In the genomic region with DNA sequence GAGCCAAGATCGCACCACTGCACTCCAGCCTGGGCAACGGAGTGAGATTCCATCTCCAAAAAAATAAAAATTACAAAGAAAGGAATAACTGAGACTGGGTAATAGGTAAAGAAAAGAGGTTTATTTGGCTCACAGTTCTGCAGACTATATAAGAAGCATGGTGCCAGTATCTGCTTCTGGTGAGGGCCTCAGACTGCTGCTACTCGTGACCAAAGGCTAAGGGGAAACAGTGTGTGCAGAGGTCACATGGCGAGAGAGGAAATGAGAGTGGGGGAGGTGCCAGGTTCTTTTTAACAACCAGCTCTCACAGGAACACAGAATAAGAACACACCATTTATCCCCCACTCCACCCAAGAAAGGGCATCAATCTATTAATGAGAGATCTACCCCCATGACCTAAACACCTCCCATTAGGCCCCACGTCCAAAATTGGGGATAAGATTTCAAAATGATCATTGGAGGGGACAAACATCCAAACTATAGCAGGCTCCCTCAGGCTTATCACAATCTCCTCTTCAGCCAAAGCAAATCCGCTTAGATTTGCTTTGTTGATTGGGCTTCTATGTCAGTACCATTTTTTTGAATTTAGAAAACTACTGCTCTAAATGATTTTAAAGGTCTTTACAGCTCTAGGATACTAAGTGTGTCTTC, we compare ENCODE assay signal across 1 cellular context.
A peak's percentile ranks its signal among the peaks of the same experiment; 100 is the strongest.
TF ChIP-seq lines count a peak whose summit lies in the region.

No MANE protein-coding gene starts in this region.

TF ChIP-seq in K562, 482 proteins besides CTCF, POLR2A, EP300 and RAD21 (continued from another document and continues in another):
- TF ChIP-seq, protein P1, sequence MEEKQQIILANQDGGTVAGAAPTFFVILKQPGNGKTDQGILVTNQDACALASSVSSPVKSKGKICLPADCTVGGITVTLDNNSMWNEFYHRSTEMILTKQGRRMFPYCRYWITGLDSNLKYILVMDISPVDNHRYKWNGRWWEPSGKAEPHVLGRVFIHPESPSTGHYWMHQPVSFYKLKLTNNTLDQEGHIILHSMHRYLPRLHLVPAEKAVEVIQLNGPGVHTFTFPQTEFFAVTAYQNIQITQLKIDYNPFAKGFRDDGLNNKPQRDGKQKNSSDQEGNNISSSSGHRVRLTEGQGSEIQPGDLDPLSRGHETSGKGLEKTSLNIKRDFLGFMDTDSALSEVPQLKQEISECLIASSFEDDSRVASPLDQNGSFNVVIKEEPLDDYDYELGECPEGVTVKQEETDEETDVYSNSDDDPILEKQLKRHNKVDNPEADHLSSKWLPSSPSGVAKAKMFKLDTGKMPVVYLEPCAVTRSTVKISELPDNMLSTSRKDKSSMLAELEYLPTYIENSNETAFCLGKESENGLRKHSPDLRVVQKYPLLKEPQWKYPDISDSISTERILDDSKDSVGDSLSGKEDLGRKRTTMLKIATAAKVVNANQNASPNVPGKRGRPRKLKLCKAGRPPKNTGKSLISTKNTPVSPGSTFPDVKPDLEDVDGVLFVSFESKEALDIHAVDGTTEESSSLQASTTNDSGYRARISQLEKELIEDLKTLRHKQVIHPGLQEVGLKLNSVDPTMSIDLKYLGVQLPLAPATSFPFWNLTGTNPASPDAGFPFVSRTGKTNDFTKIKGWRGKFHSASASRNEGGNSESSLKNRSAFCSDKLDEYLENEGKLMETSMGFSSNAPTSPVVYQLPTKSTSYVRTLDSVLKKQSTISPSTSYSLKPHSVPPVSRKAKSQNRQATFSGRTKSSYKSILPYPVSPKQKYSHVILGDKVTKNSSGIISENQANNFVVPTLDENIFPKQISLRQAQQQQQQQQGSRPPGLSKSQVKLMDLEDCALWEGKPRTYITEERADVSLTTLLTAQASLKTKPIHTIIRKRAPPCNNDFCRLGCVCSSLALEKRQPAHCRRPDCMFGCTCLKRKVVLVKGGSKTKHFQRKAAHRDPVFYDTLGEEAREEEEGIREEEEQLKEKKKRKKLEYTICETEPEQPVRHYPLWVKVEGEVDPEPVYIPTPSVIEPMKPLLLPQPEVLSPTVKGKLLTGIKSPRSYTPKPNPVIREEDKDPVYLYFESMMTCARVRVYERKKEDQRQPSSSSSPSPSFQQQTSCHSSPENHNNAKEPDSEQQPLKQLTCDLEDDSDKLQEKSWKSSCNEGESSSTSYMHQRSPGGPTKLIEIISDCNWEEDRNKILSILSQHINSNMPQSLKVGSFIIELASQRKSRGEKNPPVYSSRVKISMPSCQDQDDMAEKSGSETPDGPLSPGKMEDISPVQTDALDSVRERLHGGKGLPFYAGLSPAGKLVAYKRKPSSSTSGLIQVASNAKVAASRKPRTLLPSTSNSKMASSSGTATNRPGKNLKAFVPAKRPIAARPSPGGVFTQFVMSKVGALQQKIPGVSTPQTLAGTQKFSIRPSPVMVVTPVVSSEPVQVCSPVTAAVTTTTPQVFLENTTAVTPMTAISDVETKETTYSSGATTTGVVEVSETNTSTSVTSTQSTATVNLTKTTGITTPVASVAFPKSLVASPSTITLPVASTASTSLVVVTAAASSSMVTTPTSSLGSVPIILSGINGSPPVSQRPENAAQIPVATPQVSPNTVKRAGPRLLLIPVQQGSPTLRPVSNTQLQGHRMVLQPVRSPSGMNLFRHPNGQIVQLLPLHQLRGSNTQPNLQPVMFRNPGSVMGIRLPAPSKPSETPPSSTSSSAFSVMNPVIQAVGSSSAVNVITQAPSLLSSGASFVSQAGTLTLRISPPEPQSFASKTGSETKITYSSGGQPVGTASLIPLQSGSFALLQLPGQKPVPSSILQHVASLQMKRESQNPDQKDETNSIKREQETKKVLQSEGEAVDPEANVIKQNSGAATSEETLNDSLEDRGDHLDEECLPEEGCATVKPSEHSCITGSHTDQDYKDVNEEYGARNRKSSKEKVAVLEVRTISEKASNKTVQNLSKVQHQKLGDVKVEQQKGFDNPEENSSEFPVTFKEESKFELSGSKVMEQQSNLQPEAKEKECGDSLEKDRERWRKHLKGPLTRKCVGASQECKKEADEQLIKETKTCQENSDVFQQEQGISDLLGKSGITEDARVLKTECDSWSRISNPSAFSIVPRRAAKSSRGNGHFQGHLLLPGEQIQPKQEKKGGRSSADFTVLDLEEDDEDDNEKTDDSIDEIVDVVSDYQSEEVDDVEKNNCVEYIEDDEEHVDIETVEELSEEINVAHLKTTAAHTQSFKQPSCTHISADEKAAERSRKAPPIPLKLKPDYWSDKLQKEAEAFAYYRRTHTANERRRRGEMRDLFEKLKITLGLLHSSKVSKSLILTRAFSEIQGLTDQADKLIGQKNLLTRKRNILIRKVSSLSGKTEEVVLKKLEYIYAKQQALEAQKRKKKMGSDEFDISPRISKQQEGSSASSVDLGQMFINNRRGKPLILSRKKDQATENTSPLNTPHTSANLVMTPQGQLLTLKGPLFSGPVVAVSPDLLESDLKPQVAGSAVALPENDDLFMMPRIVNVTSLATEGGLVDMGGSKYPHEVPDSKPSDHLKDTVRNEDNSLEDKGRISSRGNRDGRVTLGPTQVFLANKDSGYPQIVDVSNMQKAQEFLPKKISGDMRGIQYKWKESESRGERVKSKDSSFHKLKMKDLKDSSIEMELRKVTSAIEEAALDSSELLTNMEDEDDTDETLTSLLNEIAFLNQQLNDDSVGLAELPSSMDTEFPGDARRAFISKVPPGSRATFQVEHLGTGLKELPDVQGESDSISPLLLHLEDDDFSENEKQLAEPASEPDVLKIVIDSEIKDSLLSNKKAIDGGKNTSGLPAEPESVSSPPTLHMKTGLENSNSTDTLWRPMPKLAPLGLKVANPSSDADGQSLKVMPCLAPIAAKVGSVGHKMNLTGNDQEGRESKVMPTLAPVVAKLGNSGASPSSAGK (IDR thresholded peaks at IDR 0.05): peak; percentile 56
- TF ChIP-seq EGR1 (conservative IDR thresholded peaks at IDR 0.05): no peak
- TF ChIP-seq, protein P2, sequence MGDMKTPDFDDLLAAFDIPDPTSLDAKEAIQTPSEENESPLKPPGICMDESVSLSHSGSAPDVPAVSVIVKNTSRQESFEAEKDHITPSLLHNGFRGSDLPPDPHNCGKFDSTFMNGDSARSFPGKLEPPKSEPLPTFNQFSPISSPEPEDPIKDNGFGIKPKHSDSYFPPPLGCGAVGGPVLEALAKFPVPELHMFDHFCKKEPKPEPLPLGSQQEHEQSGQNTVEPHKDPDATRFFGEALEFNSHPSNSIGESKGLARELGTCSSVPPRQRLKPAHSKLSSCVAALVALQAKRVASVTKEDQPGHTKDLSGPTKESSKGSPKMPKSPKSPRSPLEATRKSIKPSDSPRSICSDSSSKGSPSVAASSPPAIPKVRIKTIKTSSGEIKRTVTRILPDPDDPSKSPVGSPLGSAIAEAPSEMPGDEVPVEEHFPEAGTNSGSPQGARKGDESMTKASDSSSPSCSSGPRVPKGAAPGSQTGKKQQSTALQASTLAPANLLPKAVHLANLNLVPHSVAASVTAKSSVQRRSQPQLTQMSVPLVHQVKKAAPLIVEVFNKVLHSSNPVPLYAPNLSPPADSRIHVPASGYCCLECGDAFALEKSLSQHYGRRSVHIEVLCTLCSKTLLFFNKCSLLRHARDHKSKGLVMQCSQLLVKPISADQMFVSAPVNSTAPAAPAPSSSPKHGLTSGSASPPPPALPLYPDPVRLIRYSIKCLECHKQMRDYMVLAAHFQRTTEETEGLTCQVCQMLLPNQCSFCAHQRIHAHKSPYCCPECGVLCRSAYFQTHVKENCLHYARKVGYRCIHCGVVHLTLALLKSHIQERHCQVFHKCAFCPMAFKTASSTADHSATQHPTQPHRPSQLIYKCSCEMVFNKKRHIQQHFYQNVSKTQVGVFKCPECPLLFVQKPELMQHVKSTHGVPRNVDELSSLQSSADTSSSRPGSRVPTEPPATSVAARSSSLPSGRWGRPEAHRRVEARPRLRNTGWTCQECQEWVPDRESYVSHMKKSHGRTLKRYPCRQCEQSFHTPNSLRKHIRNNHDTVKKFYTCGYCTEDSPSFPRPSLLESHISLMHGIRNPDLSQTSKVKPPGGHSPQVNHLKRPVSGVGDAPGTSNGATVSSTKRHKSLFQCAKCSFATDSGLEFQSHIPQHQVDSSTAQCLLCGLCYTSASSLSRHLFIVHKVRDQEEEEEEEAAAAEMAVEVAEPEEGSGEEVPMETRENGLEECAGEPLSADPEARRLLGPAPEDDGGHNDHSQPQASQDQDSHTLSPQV (IDR thresholded peaks at IDR 0.05): peak; percentile 87
- TF ChIP-seq, protein P3, sequence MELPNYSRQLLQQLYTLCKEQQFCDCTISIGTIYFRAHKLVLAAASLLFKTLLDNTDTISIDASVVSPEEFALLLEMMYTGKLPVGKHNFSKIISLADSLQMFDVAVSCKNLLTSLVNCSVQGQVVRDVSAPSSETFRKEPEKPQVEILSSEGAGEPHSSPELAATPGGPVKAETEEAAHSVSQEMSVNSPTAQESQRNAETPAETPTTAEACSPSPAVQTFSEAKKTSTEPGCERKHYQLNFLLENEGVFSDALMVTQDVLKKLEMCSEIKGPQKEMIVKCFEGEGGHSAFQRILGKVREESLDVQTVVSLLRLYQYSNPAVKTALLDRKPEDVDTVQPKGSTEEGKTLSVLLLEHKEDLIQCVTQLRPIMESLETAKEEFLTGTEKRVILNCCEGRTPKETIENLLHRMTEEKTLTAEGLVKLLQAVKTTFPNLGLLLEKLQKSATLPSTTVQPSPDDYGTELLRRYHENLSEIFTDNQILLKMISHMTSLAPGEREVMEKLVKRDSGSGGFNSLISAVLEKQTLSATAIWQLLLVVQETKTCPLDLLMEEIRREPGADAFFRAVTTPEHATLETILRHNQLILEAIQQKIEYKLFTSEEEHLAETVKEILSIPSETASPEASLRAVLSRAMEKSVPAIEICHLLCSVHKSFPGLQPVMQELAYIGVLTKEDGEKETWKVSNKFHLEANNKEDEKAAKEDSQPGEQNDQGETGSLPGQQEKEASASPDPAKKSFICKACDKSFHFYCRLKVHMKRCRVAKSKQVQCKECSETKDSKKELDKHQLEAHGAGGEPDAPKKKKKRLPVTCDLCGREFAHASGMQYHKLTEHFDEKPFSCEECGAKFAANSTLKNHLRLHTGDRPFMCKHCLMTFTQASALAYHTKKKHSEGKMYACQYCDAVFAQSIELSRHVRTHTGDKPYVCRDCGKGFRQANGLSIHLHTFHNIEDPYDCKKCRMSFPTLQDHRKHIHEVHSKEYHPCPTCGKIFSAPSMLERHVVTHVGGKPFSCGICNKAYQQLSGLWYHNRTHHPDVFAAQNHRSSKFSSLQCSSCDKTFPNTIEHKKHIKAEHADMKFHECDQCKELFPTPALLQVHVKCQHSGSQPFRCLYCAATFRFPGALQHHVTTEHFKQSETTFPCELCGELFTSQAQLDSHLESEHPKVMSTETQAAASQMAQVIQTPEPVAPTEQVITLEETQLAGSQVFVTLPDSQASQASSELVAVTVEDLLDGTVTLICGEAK (IDR thresholded peaks at IDR 0.05): no peak
- TF ChIP-seq, protein P3 (CRISPR knock-in tag; IDR thresholded peaks at IDR 0.05): no peak
- TF ChIP-seq, protein P4, sequence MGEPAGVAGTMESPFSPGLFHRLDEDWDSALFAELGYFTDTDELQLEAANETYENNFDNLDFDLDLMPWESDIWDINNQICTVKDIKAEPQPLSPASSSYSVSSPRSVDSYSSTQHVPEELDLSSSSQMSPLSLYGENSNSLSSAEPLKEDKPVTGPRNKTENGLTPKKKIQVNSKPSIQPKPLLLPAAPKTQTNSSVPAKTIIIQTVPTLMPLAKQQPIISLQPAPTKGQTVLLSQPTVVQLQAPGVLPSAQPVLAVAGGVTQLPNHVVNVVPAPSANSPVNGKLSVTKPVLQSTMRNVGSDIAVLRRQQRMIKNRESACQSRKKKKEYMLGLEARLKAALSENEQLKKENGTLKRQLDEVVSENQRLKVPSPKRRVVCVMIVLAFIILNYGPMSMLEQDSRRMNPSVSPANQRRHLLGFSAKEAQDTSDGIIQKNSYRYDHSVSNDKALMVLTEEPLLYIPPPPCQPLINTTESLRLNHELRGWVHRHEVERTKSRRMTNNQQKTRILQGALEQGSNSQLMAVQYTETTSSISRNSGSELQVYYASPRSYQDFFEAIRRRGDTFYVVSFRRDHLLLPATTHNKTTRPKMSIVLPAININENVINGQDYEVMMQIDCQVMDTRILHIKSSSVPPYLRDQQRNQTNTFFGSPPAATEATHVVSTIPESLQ (CRISPR knock-in tag; IDR thresholded peaks at IDR 0.05): no peak
- TF ChIP-seq TAF1 (IDR thresholded peaks at IDR 0.05; ENCODE audit: control insufficient read depth, extremely low read depth, insufficient read depth, low read length, severe bottlenecking): no peak
- TF ChIP-seq HOXB6 (CRISPR knock-in tag; IDR thresholded peaks at IDR 0.05; ENCODE audit: borderline replicate concordance): no peak
- 0 out of 2 replicates have a peak, but pooled peaks have one; percentile 45 for TF ChIP-seq BHLHE40 (IDR thresholded peaks at IDR 0.05; ENCODE audit: low read length)
- no peak for TF ChIP-seq SP1 (CRISPR knock-in tag; IDR thresholded peaks at IDR 0.05)
- no peak for TF ChIP-seq ZNF174 (CRISPR knock-in tag; IDR thresholded peaks at IDR 0.05)
- no peak for TF ChIP-seq PHF8 (IDR thresholded peaks at IDR 0.05; ENCODE audit: borderline replicate concordance, low read length)
- TF ChIP-seq, protein P5, sequence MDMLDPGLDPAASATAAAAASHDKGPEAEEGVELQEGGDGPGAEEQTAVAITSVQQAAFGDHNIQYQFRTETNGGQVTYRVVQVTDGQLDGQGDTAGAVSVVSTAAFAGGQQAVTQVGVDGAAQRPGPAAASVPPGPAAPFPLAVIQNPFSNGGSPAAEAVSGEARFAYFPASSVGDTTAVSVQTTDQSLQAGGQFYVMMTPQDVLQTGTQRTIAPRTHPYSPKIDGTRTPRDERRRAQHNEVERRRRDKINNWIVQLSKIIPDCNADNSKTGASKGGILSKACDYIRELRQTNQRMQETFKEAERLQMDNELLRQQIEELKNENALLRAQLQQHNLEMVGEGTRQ (CRISPR knock-in tag; IDR thresholded peaks at IDR 0.05): peak; percentile 80
- no peak for TF ChIP-seq FOXM1 (IDR thresholded peaks at IDR 0.05; ENCODE audit: low read depth)
- TF ChIP-seq FOXM1 (CRISPR knock-in tag; IDR thresholded peaks at IDR 0.05; ENCODE audit: low read depth): no peak
- no peak for TF ChIP-seq FOS (IDR thresholded peaks at IDR 0.05; ENCODE audit: extremely low read depth, insufficient read length)
- TF ChIP-seq SPI1 (IDR thresholded peaks at IDR 0.05; ENCODE audit: borderline replicate concordance, low read depth, low read length): 0 out of 2 replicates have a peak, but pooled peaks have one; percentile 8
